ENCODE assay signal across 8 cellular contexts in genomic region chr7:39577229-39577874, GRCh38.
"Had no signal": no experiment of that assay in that cellular context is flagged by ENCODE, and none has a peak within 500 bp of the region (broad histone marks: within the 10 kb centered on the region; RNA-seq: fewer than 3 reads in every experiment).

No MANE protein-coding gene starts in this region.

- H3K27ac ChIP-seq: GM23248, HL-60 had no signal

- ATAC-seq: HCT116 had no signal

- H3K4me3 Mint-ChIP-seq: HFFc6 had no signal

- DNase-seq: GM23248, GOT3, H7, HFFc6, IMR-90 had no signal

- H3K9me3 ChIP-seq: HAP-1 had no signal

- H3K4me3 ChIP-seq: GM23248, HAP-1 had no signal

- H2AFZ ChIP-seq: GM23248 had no signal

- H3K27ac Mint-ChIP-seq: HFFc6 had no signal

- H3K9ac ChIP-seq: GM23248 had no signal
